Comparison of ENCODE assay signal across 25 cellular contexts in genomic region chr5:174692381-174692780, GRCh38. TPM values are rescaled to one million over a fixed set of nuclear protein-coding genes. Genes with fewer than 3 reads are reported as not detected.
A peak's percentile ranks its signal among the peaks of the same experiment; 100 is the strongest.
DNase-seq lines count a peak whose midpoint lies in the region; ATAC-seq and TF ChIP-seq lines count a peak whose summit lies in the region.
"Had no signal": no experiment of that assay in that cellular context is flagged by ENCODE, and none has a peak within 500 bp of the region (broad histone marks: within the 10 kb centered on the region; RNA-seq: fewer than 3 reads in every experiment).

No MANE protein-coding gene starts in this region.

- peaks cover 42% of the 10 kb centered on the region for H3K4me1 ChIP-seq in GM23338 (ENCODE audit: insufficient read depth)

- H3K9me3 Mint-ChIP-seq in GM23338 (no peaks in the 10 kb centered on the region), T-cell (no peaks in the 10 kb centered on the region)

- no peaks in the 10 kb centered on the region for H3K79me2 ChIP-seq in GM23338 (replicated peaks; ENCODE audit: insufficient read depth)

- peaks cover 70% of the 10 kb centered on the region for H3K27me3 ChIP-seq in GM23338 (ENCODE audit: insufficient read depth)

- no peak overlapping the region for H3K27ac Mint-ChIP-seq in GM23338
- H3K27ac Mint-ChIP-seq in T-cell = no peak overlapping the region
- H3K27ac Mint-ChIP-seq: IgD-negative memory B cell, immature natural killer cell had no signal

- H2AFZ ChIP-seq in GM23338 = peak overlapping the region; percentile 86; the same call in 1 of the 2 replicates

- H3K9me2 ChIP-seq in GM23338 (ENCODE audit: insufficient read depth) = no peaks in the 10 kb centered on the region

- CTCF ChIA-PET in T-cell (lab: Charles Lee) = no interaction called here

- H3K27ac ChIP-seq in GM23338 (ENCODE audit: low read depth) = no peak overlapping the region
- H3K27ac ChIP-seq: neutrophil had no signal

- no peaks in the 10 kb centered on the region for H4K20me1 ChIP-seq in GM23338 (replicated peaks; ENCODE audit: insufficient read depth)

- H3K4me2 ChIP-seq in GM23338 = peak overlapping the region; percentile 76

- TF ChIP-seq CTCF in GM23338 (conservative IDR thresholded peaks at IDR 0.05; ENCODE audit: low read depth in 2 of 2) = no peak

- H3K4me3 ChIP-seq in GM23338 (peak overlapping the region; percentile 54), iPS-18c (ENCODE audit: insufficient read depth, low read depth, low read length) (peak overlapping the region; percentile 2; the same call in 1 of the 2 replicates)
- H3K4me3 ChIP-seq: mucosa of descending colon had no signal

- H3K4me1 Mint-ChIP-seq in GM23338 (peaks cover 46% of the 10 kb centered on the region), T-cell (peaks cover 15 to 24% (median 17%) of the 10 kb centered on the region in 3 donors)

- no peaks in the 10 kb centered on the region for H3K9me3 ChIP-seq in iPS-18c (ENCODE audit: control insufficient read depth, insufficient read depth, low read length)
- H3K9me3 ChIP-seq: mucosa of descending colon, neutrophil had no signal

- H3K36me3 Mint-ChIP-seq in GM23338 (ENCODE audit: low read depth) (no peaks in the 10 kb centered on the region), T-cell (no peaks in the 10 kb centered on the region)

- no peaks in the 10 kb centered on the region for H3K36me3 ChIP-seq in GM23338 (ENCODE audit: insufficient read depth)
- H3K36me3 ChIP-seq: neutrophil had no signal

- DNase-seq in GM23338 (ENCODE audit: low spot score) (peak; percentile 12), T-cell (no peak), retina (peak; percentile 21), cerebellum (ENCODE audit: low spot score) (no peak), SHP77 (lab: John Stamatoyannopoulos, UW) (no peak), NCI-H2227 (lab: John Stamatoyannopoulos, UW; ENCODE audit: unreplicated experiment) (no peak)
- DNase-seq: activated CD4-positive, alpha-beta T cell treated with anti-CD3 and anti-CD28 coated beads, Interleukin-2, amount 50 U/mL, for 1 hour; activated CD8-positive, alpha-beta memory T cell treated with anti-CD3 and anti-CD28 coated beads, Interleukin-2, amount 50 U/mL, for 4 hours; activated effector memory CD4-positive, alpha-beta T cell treated with Interleukin-2 at 50 U/mL for 16 hours; cortex of kidney; DMS53; immature natural killer cell; NCI-H1417 treated with DMSO at 0.1 percent for 48 hours; NCI-H524; NK-92 treated with Interleukin-12 subunit alpha and Interleukin-12 subunit beta, amount 100 ng/mL, for 24 hours; stimulated activated CD4-positive, alpha-beta T cell treated with anti-CD3 and anti-CD28 coated beads, Interleukin-2, amount 100 ng/mL, for 48 hours; stimulated activated naive CD4-positive, alpha-beta T cell treated with Interleukin-2 at 50 U/mL for 16 hours had no signal

- peaks cover 63% of the 10 kb centered on the region for H3K27me3 Mint-ChIP-seq in GM23338 (ENCODE audit: insufficient read depth, low read depth, poor library complexity)
- peaks cover 53 to 77% of the 10 kb centered on the region in 2 donors for H3K27me3 Mint-ChIP-seq in T-cell

- ATAC-seq in GM23338 = no peak
- no peak for ATAC-seq in T-cell (replicated peaks in 1 of 4)
- ATAC-seq: left lobe of liver, Panc1 had no signal

- 0 out of 2 replicates have a peak, but pooled peaks cover 15% of the 10 kb centered on the region for H3F3A ChIP-seq in GM23338 (replicated peaks; ENCODE audit: low read depth)

- POLR2A ChIA-PET in T-cell (lab: Charles Lee) = no interaction called here

- H3K4me3 Mint-ChIP-seq in GM23338 (peak overlapping the region; percentile 76), T-cell (peak overlapping the region in 2 of 3 donors; percentile 21 to 40)
- H3K4me3 Mint-ChIP-seq: immature natural killer cell had no signal

TF ChIP-seq in GM23338, 12 proteins besides CTCF, POLR2A, EP300 and RAD21 (continues in another document):
- TF ChIP-seq ZNF331 (CRISPR knock-in tag; IDR thresholded peaks at IDR 0.05; ENCODE audit: low read depth) (no peak), ETS1 (IDR thresholded peaks at IDR 0.05) (no peak), STAT1 (IDR thresholded peaks at IDR 0.05; ENCODE audit: unreplicated experiment) (no peak), EZH2phosphoT487 (IDR thresholded peaks at IDR 0.05; ENCODE audit: unreplicated experiment) (no peak), POLR2AphosphoS5 (IDR thresholded peaks at IDR 0.05; ENCODE audit: low read depth) (no peak), ZNF462 (CRISPR knock-in tag; IDR thresholded peaks at IDR 0.05) (no peak), NANOG (IDR thresholded peaks at IDR 0.05; ENCODE audit: borderline replicate concordance) (no peak), JUNB (IDR thresholded peaks at IDR 0.05; ENCODE audit: unreplicated experiment) (no peak), EZH2 (IDR thresholded peaks at IDR 0.05; ENCODE audit: low read depth, unreplicated experiment) (no peak)

RNA-seq across cellular contexts. Expression of gene MSX2, which starts 32.0 kb away (rescaled TPM):
- total RNA-seq in GM23338 (2014; rRNA removed; shearing (Covaris generic)) = 0.17 and 0.62 TPM in 2 replicates
- polyA plus RNA-seq in GM23338 (2016; fragmentation: Nextera tagmentation; extraction: Ambion mirVana) = 0.37 and 0.47 TPM in 2 replicates
- total RNA-seq in T-cell (not detected), cerebellum (6.6 TPM)
- total RNA-seq: left lobe of liver; M059J; T-helper 2 cell treated with Interferon-gamma antibody and Interleukin-4, amounts not matched to agents 100 ng/mL and 5 ng/mL, for 36 hours had no signal
- polyA plus RNA-seq: IgD-negative memory B cell, immature natural killer cell had no signal

Comparison
In these comparisons a context has a peak if more than half of its experiments do, and no peak if none do; other contexts are left out.
1. DNase-seq: peak in GM23338 (single experiment) and retina (single experiment); none in T-cell (0 of 34), cerebellum (single experiment), SHP77 (0 of 2) and NCI-H2227 (single experiment).